In the genomic region with DNA sequence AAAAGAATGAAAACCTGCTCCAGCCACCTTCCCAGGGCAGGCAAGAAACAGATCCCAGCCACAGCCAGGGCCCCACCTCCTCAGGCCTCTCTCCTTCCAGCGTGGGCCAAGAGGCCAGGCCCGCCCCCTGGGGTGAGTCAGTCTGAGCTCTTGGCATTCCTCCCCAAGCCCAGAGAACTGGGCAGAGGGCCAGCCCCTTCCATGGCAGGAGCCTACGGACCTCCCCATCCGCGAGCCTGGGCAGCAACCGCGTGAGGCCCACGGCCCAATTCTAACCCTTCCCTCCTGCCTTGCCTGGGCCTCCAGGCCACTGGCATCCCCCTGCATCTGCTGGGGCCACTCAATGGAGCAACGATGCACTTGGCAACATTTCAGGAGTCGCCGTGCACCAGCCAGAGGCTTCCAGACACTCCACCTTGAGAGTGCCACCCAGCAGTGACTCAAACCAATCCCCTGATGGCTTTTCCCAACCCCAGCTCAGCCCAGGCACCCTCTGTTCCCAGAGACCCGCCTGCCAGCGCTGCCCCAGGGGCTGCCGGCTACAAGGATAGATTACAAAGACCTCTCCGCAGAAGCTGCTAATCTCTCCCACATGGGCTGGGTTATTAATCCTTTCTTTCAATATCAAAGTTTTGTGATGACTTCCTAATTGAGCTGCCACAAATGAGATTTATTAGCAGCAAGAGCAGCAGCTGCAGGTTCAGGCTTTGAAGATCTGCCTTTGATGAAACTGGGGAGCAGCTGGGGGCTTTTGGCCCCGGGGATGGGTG, we compare ENCODE assay signal across 1 cellular context.
TF ChIP-seq lines count a peak whose summit lies in the region.

No MANE protein-coding gene starts in this region.

TF ChIP-seq in HEK293, 187 proteins besides CTCF, POLR2A, EP300 and RAD21 (continued from another document):
- TF ChIP-seq, protein P1, sequence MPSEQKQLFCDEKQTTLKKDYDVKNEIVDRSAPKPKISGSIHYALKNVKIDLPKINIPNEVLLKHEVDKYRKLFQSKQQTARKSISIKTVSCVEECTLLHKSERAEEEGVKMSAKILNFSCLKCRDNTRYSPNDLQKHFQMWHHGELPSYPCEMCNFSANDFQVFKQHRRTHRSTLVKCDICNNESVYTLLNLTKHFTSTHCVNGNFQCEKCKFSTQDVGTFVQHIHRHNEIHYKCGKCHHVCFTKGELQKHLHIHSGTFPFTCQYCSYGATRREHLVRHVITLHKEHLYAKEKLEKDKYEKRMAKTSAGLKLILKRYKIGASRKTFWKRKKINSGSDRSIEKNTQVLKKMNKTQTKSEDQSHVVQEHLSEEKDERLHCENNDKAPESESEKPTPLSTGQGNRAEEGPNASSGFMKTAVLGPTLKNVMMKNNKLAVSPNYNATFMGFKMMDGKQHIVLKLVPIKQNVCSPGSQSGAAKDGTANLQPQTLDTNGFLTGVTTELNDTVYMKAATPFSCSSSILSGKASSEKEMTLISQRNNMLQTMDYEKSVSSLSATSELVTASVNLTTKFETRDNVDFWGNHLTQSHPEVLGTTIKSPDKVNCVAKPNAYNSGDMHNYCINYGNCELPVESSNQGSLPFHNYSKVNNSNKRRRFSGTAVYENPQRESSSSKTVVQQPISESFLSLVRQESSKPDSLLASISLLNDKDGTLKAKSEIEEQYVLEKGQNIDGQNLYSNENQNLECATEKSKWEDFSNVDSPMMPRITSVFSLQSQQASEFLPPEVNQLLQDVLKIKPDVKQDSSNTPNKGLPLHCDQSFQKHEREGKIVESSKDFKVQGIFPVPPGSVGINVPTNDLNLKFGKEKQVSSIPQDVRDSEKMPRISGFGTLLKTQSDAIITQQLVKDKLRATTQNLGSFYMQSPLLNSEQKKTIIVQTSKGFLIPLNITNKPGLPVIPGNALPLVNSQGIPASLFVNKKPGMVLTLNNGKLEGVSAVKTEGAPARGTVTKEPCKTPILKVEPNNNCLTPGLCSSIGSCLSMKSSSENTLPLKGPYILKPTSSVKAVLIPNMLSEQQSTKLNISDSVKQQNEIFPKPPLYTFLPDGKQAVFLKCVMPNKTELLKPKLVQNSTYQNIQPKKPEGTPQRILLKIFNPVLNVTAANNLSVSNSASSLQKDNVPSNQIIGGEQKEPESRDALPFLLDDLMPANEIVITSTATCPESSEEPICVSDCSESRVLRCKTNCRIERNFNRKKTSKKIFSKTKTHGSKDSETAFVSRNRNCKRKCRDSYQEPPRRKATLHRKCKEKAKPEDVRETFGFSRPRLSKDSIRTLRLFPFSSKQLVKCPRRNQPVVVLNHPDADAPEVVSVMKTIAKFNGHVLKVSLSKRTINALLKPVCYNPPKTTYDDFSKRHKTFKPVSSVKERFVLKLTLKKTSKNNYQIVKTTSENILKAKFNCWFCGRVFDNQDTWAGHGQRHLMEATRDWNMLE (tag by site-specific recombination; conservative IDR thresholded peaks at IDR 0.05; ENCODE audit: low read depth): no peak
- TF ChIP-seq ZFP3 (tag by site-specific recombination; IDR thresholded peaks at IDR 0.05; ENCODE audit: low read depth): no peak
- no peak for TF ChIP-seq HOXA7 (CRISPR knock-in tag; IDR thresholded peaks at IDR 0.05; ENCODE audit: borderline replicate concordance)
- no peak for TF ChIP-seq ZNF433 (tag by site-specific recombination; IDR thresholded peaks at IDR 0.05; ENCODE audit: low read depth)
- TF ChIP-seq, protein P2, sequence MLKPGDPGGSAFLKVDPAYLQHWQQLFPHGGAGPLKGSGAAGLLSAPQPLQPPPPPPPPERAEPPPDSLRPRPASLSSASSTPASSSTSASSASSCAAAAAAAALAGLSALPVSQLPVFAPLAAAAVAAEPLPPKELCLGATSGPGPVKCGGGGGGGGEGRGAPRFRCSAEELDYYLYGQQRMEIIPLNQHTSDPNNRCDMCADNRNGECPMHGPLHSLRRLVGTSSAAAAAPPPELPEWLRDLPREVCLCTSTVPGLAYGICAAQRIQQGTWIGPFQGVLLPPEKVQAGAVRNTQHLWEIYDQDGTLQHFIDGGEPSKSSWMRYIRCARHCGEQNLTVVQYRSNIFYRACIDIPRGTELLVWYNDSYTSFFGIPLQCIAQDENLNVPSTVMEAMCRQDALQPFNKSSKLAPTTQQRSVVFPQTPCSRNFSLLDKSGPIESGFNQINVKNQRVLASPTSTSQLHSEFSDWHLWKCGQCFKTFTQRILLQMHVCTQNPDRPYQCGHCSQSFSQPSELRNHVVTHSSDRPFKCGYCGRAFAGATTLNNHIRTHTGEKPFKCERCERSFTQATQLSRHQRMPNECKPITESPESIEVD (tag by site-specific recombination; IDR thresholded peaks at IDR 0.05): no peak
- TF ChIP-seq KLF10 (tag by site-specific recombination; IDR thresholded peaks at IDR 0.05): no peak
- no peak for TF ChIP-seq ZNF677 (tag by site-specific recombination; IDR thresholded peaks at IDR 0.05)
- no peak for TF ChIP-seq WT1 (tag by site-specific recombination; IDR thresholded peaks at IDR 0.05)
- TF ChIP-seq ZNF776 (tag by site-specific recombination; IDR thresholded peaks at IDR 0.05; ENCODE audit: borderline replicate concordance): no peak
- peak; percentile 70 for TF ChIP-seq EGR2 (tag by site-specific recombination; IDR thresholded peaks at IDR 0.05; ENCODE audit: low read depth)
- no peak for TF ChIP-seq ZNF585B (tag by site-specific recombination; IDR thresholded peaks at IDR 0.05)
- TF ChIP-seq ZIC2 (tag by site-specific recombination; IDR thresholded peaks at IDR 0.05): peak; percentile 85
- TF ChIP-seq ZNF777 (tag by site-specific recombination; IDR thresholded peaks at IDR 0.05; ENCODE audit: borderline replicate concordance): no peak
- TF ChIP-seq ZNF629 (tag by site-specific recombination; IDR thresholded peaks at IDR 0.05): peak; percentile 50; the same call in 1 of the 2 replicates
